Comparison of ENCODE assay signal across 8 cellular contexts in the genomic region with DNA sequence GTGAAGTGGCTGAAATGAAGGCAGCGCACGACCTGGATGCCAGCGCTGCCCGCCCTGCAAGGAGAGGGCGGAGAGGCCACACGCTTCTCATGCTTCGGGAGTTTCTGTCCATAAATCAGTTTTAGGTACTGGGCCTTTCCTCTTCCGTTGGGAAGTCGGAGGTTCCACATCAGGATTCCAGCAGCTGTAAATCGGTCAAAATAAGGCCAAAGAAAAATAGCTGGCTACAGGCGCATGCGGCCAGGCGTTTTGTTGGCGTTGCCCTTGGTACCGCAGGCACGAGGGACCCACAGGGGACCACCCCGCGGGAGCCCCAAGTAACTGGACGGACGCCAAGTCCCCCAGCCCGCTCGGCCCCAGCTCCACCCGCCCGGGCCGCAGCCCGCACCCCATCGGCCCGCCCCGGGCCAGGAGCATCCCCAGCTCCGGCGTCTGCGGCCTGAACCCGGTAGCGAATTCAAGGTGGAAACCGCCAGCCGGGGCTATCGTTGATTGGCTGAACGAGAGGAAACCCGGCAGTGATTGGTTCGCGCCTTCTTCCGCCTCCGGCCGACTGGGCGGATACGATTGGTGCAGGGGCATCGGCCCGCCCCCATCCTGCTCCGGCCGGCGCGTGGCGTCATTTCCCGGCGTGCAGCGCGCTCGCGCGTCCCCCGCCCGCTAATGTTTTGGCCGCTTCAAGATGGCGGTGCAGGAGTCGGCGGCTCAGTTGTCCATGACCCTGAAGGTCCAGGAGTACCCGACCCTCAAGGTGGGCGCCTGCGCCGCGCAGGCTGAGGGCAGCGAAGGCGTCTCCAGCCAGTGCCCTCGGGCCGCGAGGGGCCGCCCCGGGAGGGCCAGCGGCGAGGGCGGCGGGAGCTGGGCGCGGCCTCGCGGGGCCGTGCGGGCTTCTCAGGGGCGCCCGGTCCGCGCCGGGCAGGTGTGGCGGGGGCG. TPM values are rescaled to one million over a fixed set of nuclear protein-coding genes. Genes with fewer than 3 reads are reported as not detected.
DNase-seq lines count a peak whose midpoint lies in the region; ATAC-seq, FAIRE-seq and TF ChIP-seq lines count a peak whose summit lies in the region.

A gene (plus strand): TSS at position 660 of the 933 bp plus-strand sequence. CDS start 23 bp downstream, at position 683.

- H3K27me3 ChIP-seq in rectal smooth muscle tissue (ENCODE audit: control insufficient read depth, insufficient read depth, low read length) (no peaks in the 10 kb centered on the region), aorta (ENCODE audit: control insufficient read depth in 1 of 2, insufficient read depth in 2 of 2, low read length in 1 of 2) (no peaks in the 10 kb centered on the region)

- WGBS in aorta, 2 donors: 0 to 1% methylated on average over 87 to 95 of the region's 95 CpGs

- in situ Hi-C loops in astrocyte of the cerebellum (cut with HindIII; ENCODE audit: low sequenced_read_pairs): no loop called here

- intact Hi-C loops in aorta (cut with DNase I): loop anchor here (2.0 to 5.0 kb wide), 4 partner anchors 37 to 58 kb away; a partner anchor contains a TSS

- H3K36me3 ChIP-seq in rectal smooth muscle tissue (ENCODE audit: control insufficient read depth, insufficient read depth, low read length) (no peaks in the 10 kb centered on the region), aorta (ENCODE audit: control insufficient read depth in 1 of 2, insufficient read depth in 2 of 2, low read length in 1 of 2) (no peaks in the 10 kb centered on the region)

- DNase-seq in GM18507 (ENCODE audit: extremely low spot score, insufficient read length, low read depth) (peak; percentile 99), NCI-H2029 treated with DMSO at 0.1 percent for 48 hours (lab: John Stamatoyannopoulos, UW) (peak; percentile 85), T-helper 9 cell (peak; percentile 93), astrocyte of the cerebellum (ENCODE audit: low read depth) (peak; percentile 89), hepatic stellate cell (ENCODE audit: low spot score) (peak; percentile 100), aorta (peak; percentile 98 to 99)

- H3K4me1 ChIP-seq in rectal smooth muscle tissue (ENCODE audit: control insufficient read depth, insufficient read depth, low read length) (peaks cover 14% of the 10 kb centered on the region), aorta (ENCODE audit: control insufficient read depth in 1 of 2, insufficient read depth in 2 of 2, low read length in 2 of 2) (peaks cover 0 to 3% of the 10 kb centered on the region in 2 donors)

- H3K27ac ChIP-seq in rectal smooth muscle tissue (ENCODE audit: low read depth, low read length) (peak within 1 kb of the TSS; percentile 82), aorta (ENCODE audit: low read depth in 1 of 2, low read length in 2 of 2) (peak within 1 kb of the TSS in 1 of 2 donors; percentile 32)

- no peaks in the 10 kb centered on the region for H3K9me3 ChIP-seq in aorta (ENCODE audit: control insufficient read depth, low read length)

- TF ChIP-seq CTCF in astrocyte of the cerebellum (IDR thresholded peaks at IDR 0.05; ENCODE audit: low read depth, low read length, missing control alignments): no peak

- H3K4me3 ChIP-seq in astrocyte of the cerebellum (ENCODE audit: low read depth, low read length) (peak within 1 kb of the TSS; percentile 86), rectal smooth muscle tissue (ENCODE audit: low read length) (peak within 1 kb of the TSS; percentile 91), aorta (ENCODE audit: low read length in 2 of 2) (peak within 1 kb of the TSS; percentile 79 to 84)

- ATAC-seq in HG02981 (IDR thresholded peaks at IDR 0.05; ENCODE audit: unreplicated experiment): peak; percentile 94
- ATAC-seq in aorta (ENCODE audit: low FRiP score): peak; percentile 99

- peak; percentile 97 for FAIRE-seq in GM18507 (lab: Jason Lieb, UNC)

- H3K9ac ChIP-seq in rectal smooth muscle tissue (ENCODE audit: low read length): peak within 1 kb of the TSS; percentile 89

RNA-seq across cellular contexts. Expression of the gene that starts here (rescaled TPM):
- total RNA-seq in aorta: 10 to 100 TPM; 49.8 to 61.3 TPM
- polyA plus RNA-seq in aorta: 10 to 100 TPM; 32.4 to 62.0 TPM
